ENCODE assay signal across 11 cellular contexts in the genomic region with DNA sequence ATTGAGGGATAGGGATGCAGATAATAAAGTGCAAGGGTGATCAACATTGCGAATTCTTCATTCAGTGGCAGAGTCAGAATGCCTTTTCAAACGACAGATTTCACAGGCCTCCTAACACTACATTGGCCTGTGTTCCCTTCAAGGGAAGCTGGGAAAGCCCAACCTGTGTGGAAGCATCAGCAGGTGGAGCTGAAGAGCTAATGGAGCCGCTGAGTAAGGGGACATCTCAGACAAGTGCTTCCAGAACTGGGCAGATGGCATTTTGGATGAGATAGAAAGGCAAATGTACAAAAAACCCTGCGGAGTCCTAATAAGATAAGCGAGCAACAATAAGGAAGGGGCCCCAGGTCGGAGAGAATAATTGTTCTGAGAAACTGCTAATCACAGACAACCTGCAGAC. TPM values are rescaled to one million over a fixed set of nuclear protein-coding genes. Genes with fewer than 3 reads are reported as not detected.
DNase-seq lines count a peak whose midpoint lies in the region; ATAC-seq, FAIRE-seq and TF ChIP-seq lines count a peak whose summit lies in the region.
"Had no signal": no experiment of that assay in that cellular context is flagged by ENCODE, and none has a peak within 500 bp of the region (broad histone marks: within the 10 kb centered on the region; RNA-seq: fewer than 3 reads in every experiment).

No MANE protein-coding gene starts in this region.

- no peaks in the 10 kb centered on the region for H3K9me3 ChIP-seq in ascending aorta

- TF ChIP-seq POLR2A in GM12891 (IDR thresholded peaks at IDR 0.05; ENCODE audit: low read depth, low read length), result no peak

- FAIRE-seq in GM12891 (lab: Jason Lieb, UNC), result no peak
- FAIRE-seq: islet of Langerhans had no signal

- H3K27me3 ChIP-seq in ascending aorta, result no peaks in the 10 kb centered on the region

- no peak overlapping the region for H3K4me3 ChIP-seq in ascending aorta

- peaks cover 0 to 5% of the 10 kb centered on the region in 2 donors for H3K4me1 ChIP-seq in ascending aorta

- H3K36me3 ChIP-seq in ascending aorta, result no peaks in the 10 kb centered on the region

- ATAC-seq in GM21825 (IDR thresholded peaks at IDR 0.05; ENCODE audit: unreplicated experiment), result no peak
- no peak for ATAC-seq in GM19463 (IDR thresholded peaks at IDR 0.05; ENCODE audit: unreplicated experiment)

- in situ Hi-C loops in KBM-7 (cut with MboI; ENCODE audit: low pct_unique_long_range_greater_than_20kb, low sequenced_read_pairs), result no loop called here

- DNase-seq in DMS153 (lab: John Stamatoyannopoulos, UW) (peak; percentile 25), KBM-7 (peak; percentile 23), ascending aorta (ENCODE audit: low spot score in 2 of 2) (no peak), kidney tubule cell (ENCODE audit: low spot score) (peak; percentile 31), GM12891 (ENCODE audit: insufficient read length, low spot score) (no peak)
- no peak for DNase-seq in NK-92 treated with Interleukin-12 subunit alpha and Interleukin-12 subunit beta, amount 100 ng/mL, for 24 hours (lab: John Stamatoyannopoulos, UW)
- DNase-seq: GOT3; stimulated activated naive CD4-positive, alpha-beta T cell had no signal

- intact Hi-C loops in ascending aorta (cut with DNase I), result loop anchor here (2.0 kb wide), 1 partner anchor 139 kb away; no protein-coding TSS in a partner anchor

- H3K27ac ChIP-seq in ascending aorta, result no peak overlapping the region

- peak; percentile 12 to 49 (median 28) for TF ChIP-seq CTCF in ascending aorta (IDR thresholded peaks at IDR 0.05)

TF ChIP-seq in GM12891, 5 proteins besides CTCF, POLR2A, EP300 and RAD21:
- TF ChIP-seq PAX5 (IDR thresholded peaks at IDR 0.05; ENCODE audit: insufficient read depth, low read length, severe bottlenecking) (no peak), SPI1 (IDR thresholded peaks at IDR 0.05; ENCODE audit: low read depth, low read length) (no peak), POU2F2 (IDR thresholded peaks at IDR 0.05; ENCODE audit: low read depth, low read length) (no peak), TAF1 (IDR thresholded peaks at IDR 0.05; ENCODE audit: low read depth, low read length) (no peak), POLR2AphosphoS5 (IDR thresholded peaks at IDR 0.05; ENCODE audit: low read depth, low read length) (no peak)

RNA-seq across cellular contexts. Expression of gene SLC24A5, which starts 8.5 kb away (rescaled TPM):
- not detected for total RNA-seq in ascending aorta
- polyA plus RNA-seq in GM12891 (2012; ENCODE audit: low read depth, missing spikeins), result not detected

Comparison
In these comparisons a context has a peak if more than half of its experiments do, and no peak if none do; other contexts are left out.
1. DNase-seq: peak in DMS153 (single experiment), KBM-7 (single experiment) and kidney tubule cell (single experiment); none in ascending aorta (0 of 2), NK-92 treated with Interleukin-12 subunit alpha and Interleukin-12 subunit beta, amount 100 ng/mL, for 24 hours (single experiment) and GM12891 (single experiment).